Comparison of ENCODE assay signal across 8 cellular contexts in the genomic region with DNA sequence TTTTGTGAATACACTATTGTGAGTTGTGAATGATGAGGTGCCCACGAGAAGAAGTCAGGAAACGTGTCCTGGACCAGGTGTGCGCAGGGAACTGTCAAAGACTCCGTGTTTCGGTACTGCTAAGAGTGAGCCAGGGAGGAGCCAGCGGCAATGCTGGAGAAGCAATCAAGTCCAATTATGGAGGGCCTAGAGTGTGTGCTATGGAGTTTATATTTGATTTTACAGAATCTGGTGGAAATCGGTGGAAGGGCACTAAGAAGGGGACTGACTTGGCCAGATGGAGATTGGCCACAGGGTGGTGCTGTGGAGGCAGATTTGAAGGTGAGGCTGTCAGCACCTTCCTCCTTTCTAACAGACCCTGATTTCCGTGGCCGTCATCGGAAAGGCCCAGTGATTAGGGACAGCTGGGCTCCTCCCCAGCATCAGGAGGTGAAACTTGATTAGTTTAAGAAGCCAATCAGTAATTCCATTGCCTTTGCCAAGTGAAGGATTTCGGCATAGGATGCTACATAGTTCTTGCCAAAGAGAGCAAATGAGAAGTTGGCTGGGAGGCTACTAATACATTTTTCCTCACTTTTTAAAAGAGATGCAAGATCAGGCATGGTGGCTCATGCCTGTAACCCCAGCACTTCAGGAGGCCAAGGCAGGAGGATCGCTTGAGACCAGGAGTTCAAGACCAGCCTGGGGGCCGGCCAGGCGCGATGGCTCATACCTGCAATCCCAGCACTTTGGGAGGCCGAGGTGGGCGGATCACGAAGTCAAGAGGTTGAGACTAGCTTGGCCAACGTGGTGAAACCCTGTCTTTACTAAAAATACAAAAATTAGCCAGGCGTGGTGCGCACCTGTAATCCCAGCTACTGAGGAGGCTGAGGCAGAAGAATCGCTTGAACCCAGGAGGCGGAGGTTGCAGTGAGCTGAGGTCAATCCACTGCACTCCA. TPM values are rescaled to one million over a fixed set of nuclear protein-coding genes. Genes with fewer than 3 reads are reported as not detected.
DNase-seq lines count a peak whose midpoint lies in the region; ATAC-seq and TF ChIP-seq lines count a peak whose summit lies in the region.

No MANE protein-coding gene starts in this region.

- peak overlapping the region in 1 of 2 donors; percentile 25 for H3K4me3 Mint-ChIP-seq in activated T-cell treated with anti-CD3 and anti-CD28 coated beads, Interleukin-2, amount 50 U/mL, for 72 hours

- no peaks in the 10 kb centered on the region for H3K36me3 Mint-ChIP-seq in activated T-cell treated with anti-CD3 and anti-CD28 coated beads, Interleukin-2, amount 50 U/mL, for 72 hours (ENCODE audit: insufficient read depth in 2 of 2)

- H3K4me1 Mint-ChIP-seq in activated T-cell treated with anti-CD3 and anti-CD28 coated beads, Interleukin-2, amount 50 U/mL, for 72 hours (ENCODE audit: low read depth): peaks cover 19% of the 10 kb centered on the region

- H3K9me3 ChIP-seq in BE2C: no peaks in the 10 kb centered on the region
- H3K9me3 ChIP-seq in neutrophil: no peaks in the 10 kb centered on the region

- H3K4me3 ChIP-seq in BE2C (ENCODE audit: low read depth, low read length) (no peak overlapping the region), fibroblast of the aortic adventitia (ENCODE audit: low read depth, low read length) (no peak overlapping the region), neutrophil (ENCODE audit: low read depth in 1 of 2, low read length in 1 of 2) (peak overlapping the region in 1 of 2 experiments; percentile 2)

- H3K4me1 ChIP-seq in BE2C (no peaks in the 10 kb centered on the region), neutrophil (ENCODE audit: control insufficient read depth in 1 of 2, insufficient read depth in 1 of 2, low read depth in 1 of 2, low read length in 1 of 2) (peaks cover 28 to 29% of the 10 kb centered on the region in 2 experiments)

- no peaks in the 10 kb centered on the region for H3K9me3 Mint-ChIP-seq in activated T-cell treated with anti-CD3 and anti-CD28 coated beads, Interleukin-2, amount 50 U/mL, for 72 hours

- H3K27ac ChIP-seq in neutrophil (peak overlapping the region; percentile 13), substantia nigra (ENCODE audit: low read depth, low read length, poor library complexity, severe bottlenecking) (no peak overlapping the region)

- no peaks in the 10 kb centered on the region for H3K27me3 Mint-ChIP-seq in activated T-cell treated with anti-CD3 and anti-CD28 coated beads, Interleukin-2, amount 50 U/mL, for 72 hours (ENCODE audit: low read depth)

- no peak overlapping the region for H3K27ac Mint-ChIP-seq in activated T-cell treated with anti-CD3 and anti-CD28 coated beads, Interleukin-2, amount 50 U/mL, for 72 hours

- H3K27me3 ChIP-seq in BE2C: no peaks in the 10 kb centered on the region
- peaks cover 5% of the 10 kb centered on the region for H3K27me3 ChIP-seq in neutrophil

- DNase-seq in BE2C: peak; percentile 83
- DNase-seq in RKO (ENCODE audit: low spot score): peak; percentile 78
- DNase-seq in activated T-cell treated with anti-CD3 and anti-CD28 coated beads, Interleukin-2, amount 50 U/mL, for 72 hours: peak; percentile 90 to 92
- peak; percentile 93 for DNase-seq in fibroblast of the aortic adventitia (ENCODE audit: low read depth)
- peak in 42 of 49 donors; percentile 12 to 83 (median 62) for DNase-seq in substantia nigra (lab: John Stamatoyannopoulos, UW)

- peak; percentile 57 for ATAC-seq in GM19328 (IDR thresholded peaks at IDR 0.05; ENCODE audit: unreplicated experiment)
- ATAC-seq in activated T-cell treated with anti-CD3 and anti-CD28 coated beads, Interleukin-2, amount 50 U/mL, for 72 hours (replicated peaks in 1 of 2): peak; percentile 93 to 97

- TF ChIP-seq CTCF in BE2C (IDR thresholded peaks at IDR 0.05; ENCODE audit: low read depth, low read length) (peak; percentile 78), LNCAP (IDR thresholded peaks at IDR 0.05) (peak; percentile 90), fibroblast of the aortic adventitia (IDR thresholded peaks at IDR 0.05; ENCODE audit: insufficient read depth, low read length) (peak; percentile 89), neutrophil (IDR thresholded peaks at IDR 0.05) (peak; percentile 79)

- H3K36me3 ChIP-seq in BE2C: no peaks in the 10 kb centered on the region
- H3K36me3 ChIP-seq in neutrophil: no peaks in the 10 kb centered on the region

RNA-seq across cellular contexts. Expression of gene PTCH2, which starts 7.0 kb away (rescaled TPM):
- 0.45 TPM for polyA plus RNA-seq in BE2C (2012; ENCODE audit: insufficient read depth, insufficient read length, low read depth)
- 1 to 10 TPM; 1.8 to 3.2 TPM for total RNA-seq in activated T-cell treated with anti-CD3 and anti-CD28 coated beads, Interleukin-2, amount 50 U/mL, for 72 hours
- 0.36 and 0.57 TPM in 2 replicates for total RNA-seq in fibroblast of the aortic adventitia (ENCODE audit: low replicate concordance)

RNA-seq across cellular contexts. Expression of gene BTBD19, which starts 27.7 kb away (rescaled TPM):
- 3.3 TPM for polyA plus RNA-seq in BE2C (2012; ENCODE audit: insufficient read depth, insufficient read length, low read depth)
- total RNA-seq in activated T-cell treated with anti-CD3 and anti-CD28 coated beads, Interleukin-2, amount 50 U/mL, for 72 hours: 10 to 100 TPM in 1 of 2 donors, 1 to 10 TPM in 1; 9.4 to 16.8 TPM
- 5.2 and 5.4 TPM in 2 replicates for total RNA-seq in fibroblast of the aortic adventitia (ENCODE audit: low replicate concordance)

RNA-seq across cellular contexts. Expression of gene DYNLT4, which starts 28.9 kb away (rescaled TPM):
- polyA plus RNA-seq in BE2C (2012; ENCODE audit: insufficient read depth, insufficient read length, low read depth): not detected
- total RNA-seq in activated T-cell treated with anti-CD3 and anti-CD28 coated beads, Interleukin-2, amount 50 U/mL, for 72 hours: 1 to 10 TPM in 1 of 2 donors, not detected in 1; 1.5 TPM
- 1.2 TPM in 1 of 2 replicates, not detected in the other for total RNA-seq in fibroblast of the aortic adventitia (ENCODE audit: low replicate concordance)

RNA-seq across cellular contexts. Expression of gene PLK3, which starts 35.8 kb away (rescaled TPM):
- 24.5 TPM for polyA plus RNA-seq in BE2C (2012; ENCODE audit: insufficient read depth, insufficient read length, low read depth)
- 10 to 100 TPM; 53.4 to 60.7 TPM for total RNA-seq in activated T-cell treated with anti-CD3 and anti-CD28 coated beads, Interleukin-2, amount 50 U/mL, for 72 hours
- total RNA-seq in fibroblast of the aortic adventitia (ENCODE audit: low replicate concordance): 28.8 and 36.1 TPM in 2 replicates

RNA-seq across cellular contexts. Expression of gene BEST4, which starts 48.0 kb away (rescaled TPM):
- polyA plus RNA-seq in BE2C (2012; ENCODE audit: insufficient read depth, insufficient read length, low read depth): not detected
- total RNA-seq in activated T-cell treated with anti-CD3 and anti-CD28 coated beads, Interleukin-2, amount 50 U/mL, for 72 hours: 1 to 10 TPM; 2.5 to 2.6 TPM
- total RNA-seq in fibroblast of the aortic adventitia (ENCODE audit: low replicate concordance): 0.09 TPM in 1 of 2 replicates, not detected in the other
